In genomic region chr12:94701711-94702110, GRCh38 we compare ENCODE assay signal across 30 cellular contexts. TPM values are rescaled to one million over a fixed set of nuclear protein-coding genes. Genes with fewer than 3 reads are reported as not detected.
"Had no signal": no experiment of that assay in that cellular context is flagged by ENCODE, and none has a peak within 500 bp of the region (broad histone marks: within the 10 kb centered on the region; RNA-seq: fewer than 3 reads in every experiment).

No MANE protein-coding gene starts in this region.

- H3K36me3 ChIP-seq: neutrophil, pancreas, prostate gland, right atrium auricular region, right lobe of liver, sigmoid colon, suprapubic skin, tibial artery, transverse colon, upper lobe of right lung, uterus had no signal

- H3K27me3 Mint-ChIP-seq: naive B cell had no signal

- H3K9me3 Mint-ChIP-seq: natural killer cell; stimulated activated effector memory CD8-positive, alpha-beta T cell treated with anti-CD3 and anti-CD28 coated beads, Interleukin-12 subunit alpha, Interleukin-12 subunit beta, amount 100 ng/mL, for 72 hours had no signal

- H3K4me3 Mint-ChIP-seq: natural killer cell; nephron progenitor cell; neural crest cell; stimulated activated effector memory CD8-positive, alpha-beta T cell treated with anti-CD3 and anti-CD28 coated beads, Interleukin-12 subunit alpha, Interleukin-12 subunit beta, amount 100 ng/mL, for 72 hours; stimulated activated naive CD8-positive, alpha-beta T cell treated with anti-CD3 and anti-CD28 coated beads, Interleukin-15, amount 100 ng/mL, for 72 hours; type B pancreatic cell had no signal

- H3K9me3 ChIP-seq: neutrophil, pancreas, prostate gland, right atrium auricular region, right lobe of liver, sigmoid colon, suprapubic skin, testis, tibial artery, transverse colon, upper lobe of right lung, uterus had no signal

- H3K4me3 ChIP-seq: pancreas, prostate gland, right atrium auricular region, right lobe of liver, sigmoid colon, suprapubic skin, testis, tibial artery, transverse colon, upper lobe of right lung, uterus had no signal

- H3K4me1 Mint-ChIP-seq: neural crest cell had no signal

- FAIRE-seq: pancreas, small intestine had no signal

- H3K36me3 Mint-ChIP-seq: natural killer cell; stimulated activated effector memory CD8-positive, alpha-beta T cell treated with anti-CD3 and anti-CD28 coated beads, Interleukin-12 subunit alpha, Interleukin-12 subunit beta, amount 100 ng/mL, for 72 hours; type B pancreatic cell had no signal

- H3K27ac ChIP-seq: neutrophil, pancreas, prostate gland, right atrium auricular region, right lobe of liver, sigmoid colon, suprapubic skin, testis, tibial artery, transverse colon, upper lobe of right lung, uterus had no signal

- H3K27ac Mint-ChIP-seq: natural killer cell; stimulated activated effector memory CD8-positive, alpha-beta T cell treated with anti-CD3 and anti-CD28 coated beads, Interleukin-12 subunit alpha, Interleukin-12 subunit beta, amount 100 ng/mL, for 72 hours; stimulated activated naive CD8-positive, alpha-beta T cell treated with anti-CD3 and anti-CD28 coated beads, Interleukin-15, amount 100 ng/mL, for 72 hours; type B pancreatic cell had no signal

- H3K27me3 ChIP-seq: pancreas, right atrium auricular region, right lobe of liver, sigmoid colon, suprapubic skin, testis, tibial artery, transverse colon, upper lobe of right lung, uterus had no signal

- DNase-seq: naive B cell; natural killer cell; nephron progenitor cell; nucleus accumbens; pancreas; retina; right lobe of liver; sigmoid colon; small intestine; stimulated activated CD4-positive, alpha-beta T cell treated with anti-CD3 and anti-CD28 coated beads, Interleukin-15, amount 100 ng/mL, for 24 hours; stimulated activated CD4-positive, alpha-beta T cell treated with anti-CD3 and anti-CD28 coated beads, Interleukin-2, amount 100 ng/mL, for 24 hours; stimulated activated CD4-positive, alpha-beta T cell treated with anti-CD3 and anti-CD28 coated beads, Interleukin-2, amount 100 ng/mL, for 48 hours; stimulated activated CD4-positive, alpha-beta T cell treated with anti-CD3 and anti-CD28 coated beads, Interleukin-4, amount 100 ng/mL, for 24 hours; stimulated activated naive CD4-positive, alpha-beta T cell; stimulated activated naive CD8-positive, alpha-beta T cell treated with anti-CD3 and anti-CD28 coated beads, Interleukin-15, amount 100 ng/mL, for 72 hours; stimulated activated naive CD8-positive, alpha-beta T cell treated with anti-CD3 and anti-CD28 coated beads, Interleukin-15, Interleukin-2, amounts not matched to agents 100 U/mL and 50 U/mL, for 24 hours; substantia nigra; testis; tibial artery; transverse colon; upper lobe of right lung; uterus had no signal

- ATAC-seq: natural killer cell; pancreas; right lobe of liver; stimulated activated effector memory CD8-positive, alpha-beta T cell treated with anti-CD3 and anti-CD28 coated beads, Interleukin-12 subunit alpha, Interleukin-12 subunit beta, amount 100 ng/mL, for 72 hours; stimulated activated naive CD8-positive, alpha-beta T cell treated with anti-CD3 and anti-CD28 coated beads, Interleukin-15, amount 100 ng/mL, for 72 hours; stimulated activated naive CD8-positive, alpha-beta T cell treated with anti-CD3 and anti-CD28 coated beads, Interleukin-15, Interleukin-2, amounts not matched to agents 100 U/mL and 50 U/mL, for 24 hours; upper lobe of right lung had no signal

RNA-seq across cellular contexts. Expression of gene TMCC3, which starts 51.4 kb away (rescaled TPM):
- total RNA-seq: osteocyte had no signal
